8 cellular contexts compared by ENCODE assay signal in genomic region chr15:75029378-75030022, GRCh38.
A peak's percentile ranks its signal among the peaks of the same experiment; 100 is the strongest.
DNase-seq lines count a peak whose midpoint lies in the region; ATAC-seq and TF ChIP-seq lines count a peak whose summit lies in the region.

No MANE protein-coding gene starts in this region.

- ATAC-seq in HG03378 (IDR thresholded peaks at IDR 0.05; ENCODE audit: unreplicated experiment) = peak; percentile 53
- no peak for ATAC-seq in HG03095 (IDR thresholded peaks at IDR 0.05; ENCODE audit: unreplicated experiment)

- DNase-seq in GM06990 (ENCODE audit: extremely low read depth, insufficient read length) = peak; percentile 72
- peak; percentile 61 to 73 for DNase-seq in NOMO-1 (lab: John Stamatoyannopoulos, UW; ENCODE audit: unreplicated experiment in 2 of 2)
- peak; percentile 79 to 80 for DNase-seq in activated CD8-positive, alpha-beta memory T cell treated with anti-CD3 and anti-CD28 coated beads for 4 hours (ENCODE audit: low read depth in 2 of 2)
- peak; percentile 87 for DNase-seq in effector CD4-positive, alpha-beta T cell
- DNase-seq in medulla oblongata (ENCODE audit: extremely low spot score) = peak; percentile 96
- peak; percentile 73 to 90 (median 88) for DNase-seq in stimulated activated CD4-positive, alpha-beta T cell treated with anti-CD3 and anti-CD28 coated beads, TNF-alpha, amount 100 ng/mL, for 48 hours (ENCODE audit: low read depth in 3 of 3)

- peaks cover 6% of the 10 kb centered on the region for H3K36me3 ChIP-seq in GM06990 (ENCODE audit: control insufficient read depth, insufficient read depth, low read length)

- no peaks in the 10 kb centered on the region for H3K27me3 ChIP-seq in GM06990 (replicated peaks; ENCODE audit: control insufficient read depth, insufficient read depth, low read length)

- no peak overlapping the region for H3K4me3 ChIP-seq in GM06990 (replicated peaks; ENCODE audit: low read depth, low read length)

- peak; percentile 90 for TF ChIP-seq CTCF in GM06990 (IDR thresholded peaks at IDR 0.05; ENCODE audit: insufficient read depth, low read length, poor library complexity, severe bottlenecking)
